1 cellular context compared by ENCODE assay signal in the genomic region with DNA sequence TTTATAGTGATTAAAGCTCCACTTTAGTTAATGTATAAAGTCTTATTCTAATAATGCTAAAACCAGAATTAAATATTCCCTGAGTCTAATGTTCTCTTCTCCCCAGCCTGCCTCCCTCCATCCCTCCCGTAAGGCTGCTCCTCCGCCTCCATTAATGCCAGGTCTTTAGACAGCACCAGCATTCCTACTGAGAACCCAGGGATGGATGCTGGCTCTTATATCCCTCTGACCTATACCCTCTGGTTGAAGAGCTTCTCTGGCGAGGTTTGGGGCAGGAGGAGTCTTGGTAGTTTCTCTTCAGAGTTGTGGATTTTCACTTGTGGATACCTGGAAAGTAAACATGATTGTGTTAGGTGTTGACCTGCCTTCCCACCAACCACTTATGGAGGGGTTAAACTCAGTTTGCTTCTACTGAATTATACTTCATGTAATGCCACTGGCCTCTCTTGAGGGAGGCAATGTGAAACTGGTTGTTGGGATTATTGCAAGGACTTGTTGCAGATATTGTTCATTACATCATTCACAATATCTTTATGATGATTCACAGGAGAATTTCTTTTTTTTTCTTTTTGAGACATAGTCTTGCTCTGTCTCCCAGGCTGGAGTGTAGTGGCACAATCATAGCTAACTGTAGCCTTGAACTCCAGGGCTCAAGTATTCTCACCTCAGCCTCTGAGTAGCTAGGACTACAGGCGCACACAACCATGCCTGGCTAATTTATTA.
TF ChIP-seq lines count a peak whose summit lies in the region.

No MANE protein-coding gene starts in this region.

TF ChIP-seq in GM23338, 12 proteins besides CTCF, POLR2A, EP300 and RAD21:
- TF ChIP-seq, protein P1, sequence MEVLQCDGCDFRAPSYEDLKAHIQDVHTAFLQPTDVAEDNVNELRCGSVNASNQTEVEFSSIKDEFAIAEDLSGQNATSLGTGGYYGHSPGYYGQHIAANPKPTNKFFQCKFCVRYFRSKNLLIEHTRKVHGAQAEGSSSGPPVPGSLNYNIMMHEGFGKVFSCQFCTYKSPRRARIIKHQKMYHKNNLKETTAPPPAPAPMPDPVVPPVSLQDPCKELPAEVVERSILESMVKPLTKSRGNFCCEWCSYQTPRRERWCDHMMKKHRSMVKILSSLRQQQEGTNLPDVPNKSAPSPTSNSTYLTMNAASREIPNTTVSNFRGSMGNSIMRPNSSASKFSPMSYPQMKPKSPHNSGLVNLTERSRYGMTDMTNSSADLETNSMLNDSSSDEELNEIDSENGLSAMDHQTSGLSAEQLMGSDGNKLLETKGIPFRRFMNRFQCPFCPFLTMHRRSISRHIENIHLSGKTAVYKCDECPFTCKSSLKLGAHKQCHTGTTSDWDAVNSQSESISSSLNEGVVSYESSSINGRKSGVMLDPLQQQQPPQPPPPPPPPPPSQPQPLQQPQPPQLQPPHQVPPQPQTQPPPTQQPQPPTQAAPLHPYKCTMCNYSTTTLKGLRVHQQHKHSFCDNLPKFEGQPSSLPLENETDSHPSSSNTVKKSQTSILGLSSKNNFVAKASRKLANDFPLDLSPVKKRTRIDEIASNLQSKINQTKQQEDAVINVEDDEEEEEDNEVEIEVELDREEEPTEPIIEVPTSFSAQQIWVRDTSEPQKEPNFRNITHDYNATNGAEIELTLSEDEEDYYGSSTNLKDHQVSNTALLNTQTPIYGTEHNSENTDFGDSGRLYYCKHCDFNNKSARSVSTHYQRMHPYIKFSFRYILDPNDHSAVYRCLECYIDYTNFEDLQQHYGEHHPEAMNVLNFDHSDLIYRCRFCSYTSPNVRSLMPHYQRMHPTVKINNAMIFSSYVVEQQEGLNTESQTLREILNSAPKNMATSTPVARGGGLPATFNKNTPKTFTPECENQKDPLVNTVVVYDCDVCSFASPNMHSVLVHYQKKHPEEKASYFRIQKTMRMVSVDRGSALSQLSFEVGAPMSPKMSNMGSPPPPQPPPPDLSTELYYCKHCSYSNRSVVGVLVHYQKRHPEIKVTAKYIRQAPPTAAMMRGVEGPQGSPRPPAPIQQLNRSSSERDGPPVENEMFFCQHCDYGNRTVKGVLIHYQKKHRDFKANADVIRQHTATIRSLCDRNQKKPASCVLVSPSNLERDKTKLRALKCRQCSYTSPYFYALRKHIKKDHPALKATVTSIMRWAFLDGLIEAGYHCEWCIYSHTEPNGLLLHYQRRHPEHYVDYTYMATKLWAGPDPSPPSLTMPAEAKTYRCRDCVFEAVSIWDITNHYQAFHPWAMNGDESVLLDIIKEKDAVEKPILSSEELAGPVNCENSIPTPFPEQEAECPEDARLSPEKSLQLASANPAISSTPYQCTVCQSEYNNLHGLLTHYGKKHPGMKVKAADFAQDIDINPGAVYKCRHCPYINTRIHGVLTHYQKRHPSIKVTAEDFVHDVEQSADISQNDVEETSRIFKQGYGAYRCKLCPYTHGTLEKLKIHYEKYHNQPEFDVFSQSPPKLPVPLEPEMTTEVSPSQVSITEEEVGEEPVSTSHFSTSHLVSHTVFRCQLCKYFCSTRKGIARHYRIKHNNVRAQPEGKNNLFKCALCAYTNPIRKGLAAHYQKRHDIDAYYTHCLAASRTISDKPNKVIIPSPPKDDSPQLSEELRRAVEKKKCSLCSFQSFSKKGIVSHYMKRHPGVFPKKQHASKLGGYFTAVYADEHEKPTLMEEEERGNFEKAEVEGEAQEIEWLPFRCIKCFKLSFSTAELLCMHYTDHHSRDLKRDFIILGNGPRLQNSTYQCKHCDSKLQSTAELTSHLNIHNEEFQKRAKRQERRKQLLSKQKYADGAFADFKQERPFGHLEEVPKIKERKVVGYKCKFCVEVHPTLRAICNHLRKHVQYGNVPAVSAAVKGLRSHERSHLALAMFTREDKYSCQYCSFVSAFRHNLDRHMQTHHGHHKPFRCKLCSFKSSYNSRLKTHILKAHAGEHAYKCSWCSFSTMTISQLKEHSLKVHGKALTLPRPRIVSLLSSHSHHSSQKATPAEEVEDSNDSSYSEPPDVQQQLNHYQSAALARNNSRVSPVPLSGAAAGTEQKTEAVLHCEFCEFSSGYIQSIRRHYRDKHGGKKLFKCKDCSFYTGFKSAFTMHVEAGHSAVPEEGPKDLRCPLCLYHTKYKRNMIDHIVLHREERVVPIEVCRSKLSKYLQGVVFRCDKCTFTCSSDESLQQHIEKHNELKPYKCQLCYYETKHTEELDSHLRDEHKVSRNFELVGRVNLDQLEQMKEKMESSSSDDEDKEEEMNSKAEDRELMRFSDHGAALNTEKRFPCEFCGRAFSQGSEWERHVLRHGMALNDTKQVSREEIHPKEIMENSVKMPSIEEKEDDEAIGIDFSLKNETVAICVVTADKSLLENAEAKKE (CRISPR knock-in tag; IDR thresholded peaks at IDR 0.05) = no peak
